Comparison of ENCODE assay signal across 14 cellular contexts in the genomic region with DNA sequence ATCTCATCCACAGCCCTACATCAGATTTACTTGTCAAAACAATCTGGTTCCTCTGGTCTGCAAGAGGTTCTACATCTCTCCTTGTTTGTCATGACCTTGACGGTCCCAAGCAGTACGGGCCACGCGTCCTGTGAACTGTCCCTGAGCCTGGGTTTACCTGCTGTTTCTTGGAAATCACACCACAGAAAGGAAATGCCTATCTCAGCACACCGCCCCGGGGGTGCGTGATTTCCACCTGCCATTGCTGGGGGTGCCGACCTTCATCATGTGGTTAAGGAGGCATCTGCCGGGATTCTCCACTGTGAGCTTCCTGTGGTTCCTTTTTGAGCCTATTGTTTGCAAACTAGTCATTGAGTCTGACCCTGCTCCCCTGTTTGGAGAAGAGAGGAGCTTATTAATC.
DNase-seq lines count a peak whose midpoint lies in the region; ATAC-seq lines count a peak whose summit lies in the region.
"Had no signal": no experiment of that assay in that cellular context is flagged by ENCODE, and none has a peak within 500 bp of the region (broad histone marks: within the 10 kb centered on the region; RNA-seq: fewer than 3 reads in every experiment).

No MANE protein-coding gene starts in this region.

- H3K4me1 ChIP-seq in SJCRH30 = no peaks in the 10 kb centered on the region

- no peaks in the 10 kb centered on the region for H3K9me3 ChIP-seq in SJCRH30 (replicated peaks)
- H3K9me3 ChIP-seq: A549 had no signal

- intact Hi-C loops in sciatic nerve (cut with DNase I) = no loop called here
- intact Hi-C loops in activated CD4-positive, alpha-beta T cell treated with anti-CD3 and anti-CD28 coated beads, Interleukin-2, amount 10 ng/mL, durations not matched to agents 24 days and 14 days (cut with micrococcal nuclease) = no loop called here

- H3K9me3 Mint-ChIP-seq in activated CD4-positive, alpha-beta T cell treated with anti-CD3 and anti-CD28 coated beads, Interleukin-2, amount 10 ng/mL, durations not matched to agents 24 days and 14 days = no peaks in the 10 kb centered on the region
- H3K9me3 Mint-ChIP-seq: CD8-positive, alpha-beta T cell had no signal

- H3K36me3 ChIP-seq in SJCRH30 = no peaks in the 10 kb centered on the region

- ATAC-seq in sciatic nerve = no peak
- no peak for ATAC-seq in activated CD4-positive, CD25-positive, alpha-beta regulatory T cell treated with anti-CD3 and anti-CD28 coated beads, Interleukin-2, amount 50 U/mL, for 24 hours
- ATAC-seq: A549; CD8-positive, alpha-beta T cell; HCT116; HepG2 had no signal

- no peaks in the 10 kb centered on the region for H3K36me3 Mint-ChIP-seq in activated CD4-positive, alpha-beta T cell treated with anti-CD3 and anti-CD28 coated beads, Interleukin-2, amount 10 ng/mL, durations not matched to agents 24 days and 14 days (ENCODE audit: low read depth)
- H3K36me3 Mint-ChIP-seq: CD14-positive monocyte; CD8-positive, alpha-beta T cell had no signal

- no peaks in the 10 kb centered on the region for H3K4me1 Mint-ChIP-seq in activated CD4-positive, alpha-beta T cell treated with anti-CD3 and anti-CD28 coated beads, Interleukin-2, amount 10 ng/mL, durations not matched to agents 24 days and 14 days
- H3K4me1 Mint-ChIP-seq: CD14-positive monocyte had no signal

- no peak overlapping the region for H3K4me3 ChIP-seq in SJCRH30
- H3K4me3 ChIP-seq: A549 had no signal

- H3K27ac Mint-ChIP-seq in activated CD4-positive, alpha-beta T cell treated with anti-CD3 and anti-CD28 coated beads, Interleukin-2, amount 10 ng/mL, durations not matched to agents 24 days and 14 days = no peak overlapping the region
- H3K27ac Mint-ChIP-seq: CD14-positive monocyte; CD8-positive, alpha-beta T cell had no signal

- H3K27me3 Mint-ChIP-seq in activated CD4-positive, alpha-beta T cell treated with anti-CD3 and anti-CD28 coated beads, Interleukin-2, amount 10 ng/mL, durations not matched to agents 24 days and 14 days = no peaks in the 10 kb centered on the region

- DNase-seq in COLO668 (lab: John Stamatoyannopoulos, UW; ENCODE audit: unreplicated experiment) (peak; percentile 8), COR-L47 (lab: John Stamatoyannopoulos, UW) (peak; percentile 77), islet precursor cell (peak; percentile 46), sciatic nerve (ENCODE audit: low spot score) (peak; percentile 25), SJCRH30 (no peak)
- no peak for DNase-seq in activated CD4-positive, alpha-beta T cell treated with anti-CD3 and anti-CD28 coated beads, Interleukin-2, amount 10 ng/mL, durations not matched to agents 24 days and 14 days
- DNase-seq: CD8-positive, alpha-beta T cell; DMS53; GF-D8 had no signal

- no peak overlapping the region for H3K27ac ChIP-seq in SJCRH30
- H3K27ac ChIP-seq: A549 had no signal

- H3K4me3 Mint-ChIP-seq in activated CD4-positive, alpha-beta T cell treated with anti-CD3 and anti-CD28 coated beads, Interleukin-2, amount 10 ng/mL, durations not matched to agents 24 days and 14 days = no peak overlapping the region
- H3K4me3 Mint-ChIP-seq: CD14-positive monocyte; CD8-positive, alpha-beta T cell had no signal

- peaks cover 14% of the 10 kb centered on the region; the same call in 1 of the 2 replicates for H3K27me3 ChIP-seq in SJCRH30

Comparison
In these comparisons a context has a peak if more than half of its experiments do, and no peak if none do; other contexts are left out.
1. DNase-seq: peak in COLO668 (single experiment), COR-L47 (single experiment), islet precursor cell (single experiment) and sciatic nerve (single experiment); none in SJCRH30 (0 of 2) and activated CD4-positive, alpha-beta T cell treated with anti-CD3 and anti-CD28 coated beads, Interleukin-2, amount 10 ng/mL, durations not matched to agents 24 days and 14 days (single experiment).